5 cellular contexts compared by ENCODE assay signal in genomic region chr15:43659727-43660126, GRCh38. TPM values are rescaled to one million over a fixed set of nuclear protein-coding genes. Genes with fewer than 3 reads are reported as not detected.
"Had no signal": no experiment of that assay in that cellular context is flagged by ENCODE, and none has a peak within 500 bp of the region (broad histone marks: within the 10 kb centered on the region; RNA-seq: fewer than 3 reads in every experiment).

No MANE protein-coding gene starts in this region.

RNA-seq across cellular contexts. Expression of gene CKMT1A, which starts 33.9 kb away (rescaled TPM):
- total RNA-seq: subcutaneous adipose tissue, thoracic aorta, tibial nerve, uterus had no signal

RNA-seq across cellular contexts. Expression of gene STRC, which starts 41.1 kb away (rescaled TPM):
- total RNA-seq: upper lobe of right lung had no signal
